In the genomic region with DNA sequence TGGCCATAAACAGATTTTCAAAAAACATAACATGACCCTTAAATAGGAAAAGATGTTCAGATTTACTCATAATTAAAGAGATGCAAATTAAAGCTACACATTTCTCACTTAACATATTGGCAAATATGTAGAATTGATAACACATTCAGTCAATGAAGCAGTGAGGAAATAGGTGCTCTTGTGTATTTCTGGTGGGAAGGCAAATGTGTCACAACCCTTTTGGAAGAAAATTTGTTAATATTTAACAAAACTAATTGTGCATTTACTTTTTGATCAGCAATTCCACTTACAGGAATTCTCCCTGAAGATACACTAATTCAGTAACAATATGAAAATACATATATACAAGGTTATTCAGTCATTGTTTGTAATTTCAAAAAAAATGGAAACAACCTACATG, we compare ENCODE assay signal across 25 cellular contexts.
DNase-seq lines count a peak whose midpoint lies in the region; ATAC-seq, FAIRE-seq and TF ChIP-seq lines count a peak whose summit lies in the region.
"Had no signal": no experiment of that assay in that cellular context is flagged by ENCODE, and none has a peak within 500 bp of the region (broad histone marks: within the 10 kb centered on the region; RNA-seq: fewer than 3 reads in every experiment).

No MANE protein-coding gene starts in this region.

- CTCF ChIA-PET in activated naive CD4-positive, alpha-beta T cell treated with anti-CD3 and anti-CD28 coated beads for 36 hours (lab: Charles Lee): interaction anchor here (1.3 kb wide), 1 partner anchor 27 kb away, joined by 4 read pairs; no protein-coding TSS in a partner anchor
- CTCF ChIA-PET in CD4-positive, alpha-beta memory T cell (lab: Charles Lee; ENCODE audit: partially characterized antibody): no interaction called here
- CTCF ChIA-PET in HepG2 (lab: Yijun Ruan, JAX; ENCODE audit: low intra/inter-chr PET ratio, low total read pairs): no interaction called here

- TF ChIP-seq EP300 in HepG2 (IDR thresholded peaks at IDR 0.05; ENCODE audit: low read depth in 2 of 2, low read length in 2 of 2) (no peak), HepG2 (CRISPR knock-in tag; IDR thresholded peaks at IDR 0.05; ENCODE audit: borderline replicate concordance) (no peak)

- H2AFZ ChIP-seq in HepG2 (ENCODE audit: low read length): no peak overlapping the region

- H4K20me1 ChIP-seq in HepG2 (ENCODE audit: insufficient read depth, low read length): 0 out of 2 replicates have a peak, but pooled peaks cover 17% of the 10 kb centered on the region

- peaks cover 56% of the 10 kb centered on the region for H3K4me1 Mint-ChIP-seq in activated naive CD4-positive, alpha-beta T cell treated with anti-CD3 and anti-CD28 coated beads, Interleukin-2, amount 50 U/mL, for 24 hours
- H3K4me1 Mint-ChIP-seq in activated naive CD4-positive, alpha-beta T cell treated with anti-CD3 and anti-CD28 coated beads for 36 hours (ENCODE audit: low read depth): peaks cover 24% of the 10 kb centered on the region
- H3K4me1 Mint-ChIP-seq in CD4-positive, alpha-beta memory T cell: peaks cover 24 to 34% (median 29%) of the 10 kb centered on the region in 4 donors
- H3K4me1 Mint-ChIP-seq in naive thymus-derived CD8-positive, alpha-beta T cell: peaks cover 13 to 42% (median 29%) of the 10 kb centered on the region in 4 donors

- H3K36me3 ChIP-seq in CD4-positive, alpha-beta memory T cell (ENCODE audit: insufficient read depth, low read length): no peaks in the 10 kb centered on the region
- H3K36me3 ChIP-seq in upper lobe of right lung (no peaks in the 10 kb centered on the region), HepG2 (replicated peaks in 1 of 2; ENCODE audit: control insufficient read depth in 1 of 2, insufficient read depth in 2 of 2, low read length in 2 of 2) (no peaks in the 10 kb centered on the region)

- H3K79me2 ChIP-seq in HepG2 (ENCODE audit: insufficient read depth, low read length): peaks cover 43% of the 10 kb centered on the region

- no peaks in the 10 kb centered on the region for H3K9me3 ChIP-seq in CD4-positive, alpha-beta memory T cell (ENCODE audit: control insufficient read depth in 1 of 2, low read length in 2 of 2)
- H3K9me3 ChIP-seq in upper lobe of right lung (no peaks in the 10 kb centered on the region), HepG2 (ENCODE audit: low read length) (peaks cover 9% of the 10 kb centered on the region; the same call in 1 of the 2 replicates)

- no peaks in the 10 kb centered on the region for H3K27me3 Mint-ChIP-seq in activated naive CD4-positive, alpha-beta T cell treated with anti-CD3 and anti-CD28 coated beads, Interleukin-2, amount 50 U/mL, for 24 hours
- H3K27me3 Mint-ChIP-seq in activated naive CD4-positive, alpha-beta T cell treated with anti-CD3 and anti-CD28 coated beads for 36 hours (ENCODE audit: low read depth): no peaks in the 10 kb centered on the region
- no peaks in the 10 kb centered on the region for H3K27me3 Mint-ChIP-seq in CD4-positive, alpha-beta memory T cell
- no peaks in the 10 kb centered on the region for H3K27me3 Mint-ChIP-seq in naive thymus-derived CD8-positive, alpha-beta T cell
- H3K27me3 Mint-ChIP-seq: CD8-positive, alpha-beta memory T cell had no signal

- in situ Hi-C loops in HepG2 (cut with HindIII; ENCODE audit: extremely low pct_ligation_motif_present, low pct_unique_long_range_greater_than_20kb): no loop called here

- BruUV-seq in HepG2 (replicated peaks; lab: Mats Ljungman, UMichigan): no TSS peak

- peaks cover 10% of the 10 kb centered on the region for H3K36me3 Mint-ChIP-seq in activated naive CD4-positive, alpha-beta T cell treated with anti-CD3 and anti-CD28 coated beads, Interleukin-2, amount 50 U/mL, for 24 hours
- peaks cover 11% of the 10 kb centered on the region for H3K36me3 Mint-ChIP-seq in activated naive CD4-positive, alpha-beta T cell treated with anti-CD3 and anti-CD28 coated beads for 36 hours (ENCODE audit: low read depth)
- H3K36me3 Mint-ChIP-seq in CD4-positive, alpha-beta memory T cell: peaks cover 8 to 10% of the 10 kb centered on the region in 2 donors
- peaks cover 7 to 13% (median 9%) of the 10 kb centered on the region in 3 donors for H3K36me3 Mint-ChIP-seq in naive thymus-derived CD8-positive, alpha-beta T cell

- no peak for TF ChIP-seq RAD21 in HepG2 (CRISPR knock-in tag; IDR thresholded peaks at IDR 0.05)

- no peak for DNase-seq in activated naive CD4-positive, alpha-beta T cell treated with anti-CD3 and anti-CD28 coated beads for 36 hours
- no peak for DNase-seq in CD4-positive, alpha-beta memory T cell
- DNase-seq in left lobe of liver (ENCODE audit: low spot score) (no peak), upper lobe of right lung (no peak), HepG2 (ENCODE audit: low spot score) (no peak), activated gamma-delta T cell (lab: John Stamatoyannopoulos, UW) (no peak)
- DNase-seq in naive thymus-derived CD8-positive, alpha-beta T cell: no peak
- DNase-seq: AML-193; CD8-positive, alpha-beta memory T cell; COR-L47; DMS 273 treated with DMSO at 0.1 percent for 48 hours; DMS53; DND-41; EL; H9 had no signal

- TF ChIP-seq CTCF in upper lobe of right lung (IDR thresholded peaks at IDR 0.05) (no peak), HepG2 (CRISPR knock-in tag; IDR thresholded peaks at IDR 0.05) (no peak)

- no peak for TF ChIP-seq POLR2A in HepG2 (IDR thresholded peaks at IDR 0.05; ENCODE audit: insufficient read depth in 1 of 2, low read depth in 2 of 2, low read length in 2 of 2)

- H3K4me3 Mint-ChIP-seq in activated naive CD4-positive, alpha-beta T cell treated with anti-CD3 and anti-CD28 coated beads, Interleukin-2, amount 50 U/mL, for 24 hours: no peak overlapping the region
- H3K4me3 Mint-ChIP-seq in activated naive CD4-positive, alpha-beta T cell treated with anti-CD3 and anti-CD28 coated beads for 36 hours: no peak overlapping the region
- H3K4me3 Mint-ChIP-seq in CD4-positive, alpha-beta memory T cell: no peak overlapping the region
- H3K4me3 Mint-ChIP-seq in naive thymus-derived CD8-positive, alpha-beta T cell: no peak overlapping the region
- H3K4me3 Mint-ChIP-seq: CD14-positive monocyte; CD8-positive, alpha-beta memory T cell; H9 had no signal

- H3K27me3 ChIP-seq in CD4-positive, alpha-beta memory T cell (ENCODE audit: insufficient read depth, low read length): no peaks in the 10 kb centered on the region
- no peaks in the 10 kb centered on the region for H3K27me3 ChIP-seq in upper lobe of right lung
- H3K27me3 ChIP-seq in HepG2 (ENCODE audit: control insufficient read depth in 1 of 2, insufficient read depth in 2 of 2, low read length in 2 of 2): no peaks in the 10 kb centered on the region
- H3K27me3 ChIP-seq: BLaER1 had no signal

- no peak overlapping the region for H3K4me2 ChIP-seq in HepG2 (ENCODE audit: low read depth, low read length)
- H3K4me2 ChIP-seq: A549, BLaER1 had no signal

- peaks cover 25% of the 10 kb centered on the region for H3K4me1 ChIP-seq in CD4-positive, alpha-beta memory T cell (ENCODE audit: insufficient read depth, low read length)
- H3K4me1 ChIP-seq in upper lobe of right lung: peaks cover 9% of the 10 kb centered on the region
- peaks cover 41% of the 10 kb centered on the region for H3K4me1 ChIP-seq in HepG2 (ENCODE audit: insufficient read depth, low read length)

- no peak overlapping the region for H3K4me3 ChIP-seq in CD4-positive, alpha-beta memory T cell (ENCODE audit: low read length in 2 of 2)
- H3K4me3 ChIP-seq in upper lobe of right lung (no peak overlapping the region), HepG2 (replicated peaks in 1 of 3; ENCODE audit: insufficient read depth in 1 of 3, low read depth in 2 of 3, low read length in 3 of 3) (no peak overlapping the region)
- H3K4me3 ChIP-seq: A549, BLaER1 had no signal

- H3K27ac ChIP-seq in CD4-positive, alpha-beta memory T cell (ENCODE audit: low read depth, low read length): no peak overlapping the region
- H3K27ac ChIP-seq in upper lobe of right lung (no peak overlapping the region), HepG2 (ENCODE audit: extremely low read length, insufficient read depth, low read length) (no peak overlapping the region)
- H3K27ac ChIP-seq: 22Rv1, A549, BLaER1 had no signal

- ATAC-seq in left lobe of liver (peak; percentile 46), upper lobe of right lung (no peak), HepG2 (no peak)
- ATAC-seq in naive thymus-derived CD8-positive, alpha-beta T cell: no peak
- ATAC-seq: A549 had no signal

- POLR2A ChIA-PET in CD4-positive, alpha-beta memory T cell (lab: Charles Lee; ENCODE audit: partially characterized antibody): no interaction called here
- POLR2A ChIA-PET in naive thymus-derived CD8-positive, alpha-beta T cell (lab: Charles Lee): no interaction called here
- POLR2A ChIA-PET in HepG2 (lab: Yijun Ruan, JAX): interaction anchor here (1.0 kb wide), 1 partner anchor 68 kb away, joined by 3 read pairs; a partner anchor contains a TSS

- H3K27ac Mint-ChIP-seq in activated naive CD4-positive, alpha-beta T cell treated with anti-CD3 and anti-CD28 coated beads, Interleukin-2, amount 50 U/mL, for 24 hours: peak overlapping the region; percentile 12
- no peak overlapping the region for H3K27ac Mint-ChIP-seq in activated naive CD4-positive, alpha-beta T cell treated with anti-CD3 and anti-CD28 coated beads for 36 hours
- peak overlapping the region in 5 of 7 donors; percentile 12 to 73 (median 41) for H3K27ac Mint-ChIP-seq in CD4-positive, alpha-beta memory T cell
- H3K27ac Mint-ChIP-seq in naive thymus-derived CD8-positive, alpha-beta T cell: peak overlapping the region in 6 of 10 donors; percentile 15 to 69 (median 45)
- H3K27ac Mint-ChIP-seq: CD14-positive monocyte had no signal

- H3K9me3 Mint-ChIP-seq in activated naive CD4-positive, alpha-beta T cell treated with anti-CD3 and anti-CD28 coated beads, Interleukin-2, amount 50 U/mL, for 24 hours: no peaks in the 10 kb centered on the region
- H3K9me3 Mint-ChIP-seq in activated naive CD4-positive, alpha-beta T cell treated with anti-CD3 and anti-CD28 coated beads for 36 hours: peaks cover 2% of the 10 kb centered on the region
- H3K9me3 Mint-ChIP-seq in CD4-positive, alpha-beta memory T cell: peaks cover 0 to 19% (median 6%) of the 10 kb centered on the region in 8 donors
- peaks cover 0 to 14% (median 4%) of the 10 kb centered on the region in 9 donors for H3K9me3 Mint-ChIP-seq in naive thymus-derived CD8-positive, alpha-beta T cell

- H3K9ac ChIP-seq in HepG2 (ENCODE audit: insufficient read depth, low read depth, low read length): no peak overlapping the region
- H3K9ac ChIP-seq: BLaER1 had no signal

- FAIRE-seq in HepG2 (lab: Jason Lieb, UNC): no peak
- FAIRE-seq: A549, G401.6, GM12891, GM19239, H1, HTR-8/SVneo had no signal

- intact Hi-C loops in activated naive CD4-positive, alpha-beta T cell treated with anti-CD3 and anti-CD28 coated beads for 36 hours (cut with micrococcal nuclease): no loop called here
- intact Hi-C loops in CD4-positive, alpha-beta memory T cell (cut with micrococcal nuclease): no loop called here
- intact Hi-C loops in upper lobe of right lung (cut with DNase I): no loop called here
- intact Hi-C loops in HepG2 (cut with micrococcal nuclease; ENCODE audit: unreplicated experiment): no loop called here

TF ChIP-seq in HepG2, 621 proteins besides CTCF, POLR2A, EP300 and RAD21 (continues in another document):
- no peak for TF ChIP-seq ZNF263 (CRISPR knock-in tag; IDR thresholded peaks at IDR 0.05)
- TF ChIP-seq, protein P1, sequence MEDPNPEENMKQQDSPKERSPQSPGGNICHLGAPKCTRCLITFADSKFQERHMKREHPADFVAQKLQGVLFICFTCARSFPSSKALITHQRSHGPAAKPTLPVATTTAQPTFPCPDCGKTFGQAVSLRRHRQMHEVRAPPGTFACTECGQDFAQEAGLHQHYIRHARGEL (CRISPR knock-in tag; IDR thresholded peaks at IDR 0.05): no peak
